Comparison of ENCODE assay signal across 26 cellular contexts in the genomic region with DNA sequence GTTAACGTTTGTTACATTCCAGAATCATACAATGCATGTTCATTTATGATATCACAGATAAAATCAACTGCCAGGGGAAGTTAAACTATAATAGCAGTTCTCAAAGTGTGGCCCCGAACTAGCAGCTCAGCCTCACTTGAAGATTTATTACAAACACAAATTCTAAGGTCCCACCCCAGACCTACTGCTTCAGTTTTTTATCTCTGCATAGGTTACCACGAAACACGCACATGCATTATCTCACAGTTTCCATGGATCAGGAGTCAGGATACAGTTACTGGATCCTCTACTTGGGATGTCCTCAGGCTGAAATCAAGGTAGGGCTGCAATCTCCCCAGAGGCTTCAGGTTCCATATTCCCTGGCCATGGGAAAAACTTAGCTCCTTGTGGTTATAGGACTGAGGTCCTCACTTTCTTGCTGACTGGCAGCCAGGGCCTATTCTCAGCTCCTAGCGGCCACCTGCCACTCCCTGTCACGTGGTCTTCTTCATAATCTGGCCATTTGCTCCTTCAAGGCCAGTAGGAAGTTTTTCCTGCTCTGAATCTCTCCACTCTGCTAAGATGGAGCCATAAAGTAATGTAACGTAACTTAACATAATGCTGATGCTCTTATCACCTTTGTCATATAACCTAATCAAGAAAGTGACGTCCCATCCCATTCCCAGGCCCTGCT.
"Had no signal": no experiment of that assay in that cellular context is flagged by ENCODE, and none has a peak within 500 bp of the region (broad histone marks: within the 10 kb centered on the region; RNA-seq: fewer than 3 reads in every experiment).

No MANE protein-coding gene starts in this region.

- FAIRE-seq: keratinocyte had no signal

- H3K4me2 ChIP-seq: smooth muscle cell had no signal

- DNase-seq: hippocampal formation; kidney glomerular epithelial cell; left cardiac atrium; left lung; lower lobe of right lung; mammary epithelial cell; mesenchymal stem cell; natural killer cell; nephron progenitor cell; ovary; right lobe of liver; stimulated activated CD4-positive, alpha-beta T cell treated with anti-CD3 and anti-CD28 coated beads, Interleukin-1b, Interleukin-23, amount 100 ng/mL, for 48 hours; stimulated activated CD4-positive, alpha-beta T cell treated with anti-CD3 and anti-CD28 coated beads, Interleukin-2, amount 100 ng/mL, for 48 hours; stimulated activated CD4-positive, alpha-beta T cell treated with anti-CD3 and anti-CD28 coated beads, Interleukin-4, amount 100 ng/mL, for 4 hours; stimulated activated CD8-positive, alpha-beta memory T cell treated with anti-CD3 and anti-CD28 coated beads, Interleukin-4, amount 100 ng/mL, for 48 hours; stimulated activated naive CD4-positive, alpha-beta T cell treated with Interleukin-2 at 50 U/mL for 16 hours; stimulated activated naive CD8-positive, alpha-beta T cell treated with anti-CD3 and anti-CD28 coated beads, Interleukin-15, amount 100 ng/mL, for 72 hours; substantia nigra; uterus had no signal

- H3K27me3 ChIP-seq: left lung, ovary, right atrium auricular region, right lobe of liver, tibial nerve, uterus had no signal

- H3K4me1 ChIP-seq: lower lobe of right lung, right atrium auricular region, right lobe of liver, uterus had no signal

- ATAC-seq: left cardiac atrium; left lung; lower lobe of right lung; natural killer cell; right lobe of liver; stimulated activated memory B cell treated with anti-CD40 and anti-IgM and Interleukin-4, amounts not matched to agents 10 μg/mL and 1 μg/mL and 100 μg/mL, for 72 hours; stimulated activated naive CD8-positive, alpha-beta T cell treated with anti-CD3 and anti-CD28 coated beads, Interleukin-15, amount 100 ng/mL, for 72 hours had no signal

- H3K4me3 ChIP-seq: left lung, lower lobe of right lung, ovary, right atrium auricular region, right lobe of liver, smooth muscle cell, tibial nerve, uterus had no signal

- H3K4me1 Mint-ChIP-seq: nephron progenitor cell; stimulated activated memory B cell treated with anti-CD40 and anti-IgM and Interleukin-4, amounts not matched to agents 10 μg/mL and 1 μg/mL and 100 μg/mL, for 72 hours had no signal

- H3K9me3 ChIP-seq: left lung, lower lobe of right lung, ovary, right atrium auricular region, right lobe of liver, tibial nerve, uterus had no signal

- H3K36me3 Mint-ChIP-seq: natural killer cell; stimulated activated memory B cell treated with anti-CD40 and anti-IgM and Interleukin-4, amounts not matched to agents 10 μg/mL and 1 μg/mL and 100 μg/mL, for 72 hours; type B pancreatic cell had no signal

- H3K4me3 Mint-ChIP-seq: natural killer cell; nephron progenitor cell; stimulated activated memory B cell treated with anti-CD40 and anti-IgM and Interleukin-4, amounts not matched to agents 10 μg/mL and 1 μg/mL and 100 μg/mL, for 72 hours; stimulated activated naive CD8-positive, alpha-beta T cell treated with anti-CD3 and anti-CD28 coated beads, Interleukin-15, amount 100 ng/mL, for 72 hours; type B pancreatic cell had no signal

- H3K36me3 ChIP-seq: left lung, lower lobe of right lung, ovary, right atrium auricular region, right lobe of liver, tibial nerve, uterus had no signal

- H3K27ac ChIP-seq: left lung, lower lobe of right lung, ovary, right atrium auricular region, right lobe of liver, tibial nerve, uterus had no signal

- H3K9me3 Mint-ChIP-seq: natural killer cell; nephron progenitor cell; stimulated activated memory B cell treated with anti-CD40 and anti-IgM and Interleukin-4, amounts not matched to agents 10 μg/mL and 1 μg/mL and 100 μg/mL, for 72 hours; stimulated activated naive CD8-positive, alpha-beta T cell treated with anti-CD3 and anti-CD28 coated beads, Interleukin-15, amount 100 ng/mL, for 72 hours; type B pancreatic cell had no signal

- H3K27ac Mint-ChIP-seq: natural killer cell; nephron progenitor cell; progenitor cell of endocrine pancreas; stimulated activated memory B cell treated with anti-CD40 and anti-IgM and Interleukin-4, amounts not matched to agents 10 μg/mL and 1 μg/mL and 100 μg/mL, for 72 hours; type B pancreatic cell had no signal
